ENCODE assay signal across 10 cellular contexts in the genomic region with DNA sequence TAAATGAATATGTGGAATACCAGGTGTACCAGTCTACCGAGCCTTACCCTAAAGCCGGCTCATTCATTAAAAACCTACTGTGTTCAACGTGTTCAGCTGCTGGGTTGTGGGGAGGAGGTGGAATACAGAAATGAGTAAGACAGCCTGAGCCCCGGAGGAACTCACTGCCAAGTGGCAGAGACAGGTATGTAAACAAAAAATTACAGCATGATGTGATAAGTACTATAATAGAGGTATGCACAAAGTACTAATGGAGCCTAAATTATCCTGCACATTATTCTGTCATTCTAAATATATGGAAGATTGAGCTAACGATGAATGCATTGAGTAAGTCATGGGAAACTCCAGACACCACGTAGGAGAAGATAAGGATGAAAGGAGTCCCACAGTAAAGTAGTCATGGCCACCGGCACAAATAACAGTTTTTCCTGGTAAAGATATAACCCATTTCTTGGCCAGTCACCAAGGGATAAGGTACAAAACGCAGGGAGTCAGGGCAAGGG. TPM values are rescaled to one million over a fixed set of nuclear protein-coding genes. Genes with fewer than 3 reads are reported as not detected.
DNase-seq lines count a peak whose midpoint lies in the region; ATAC-seq and TF ChIP-seq lines count a peak whose summit lies in the region.
"Had no signal": no experiment of that assay in that cellular context is flagged by ENCODE, and none has a peak within 500 bp of the region (broad histone marks: within the 10 kb centered on the region; RNA-seq: fewer than 3 reads in every experiment).

No MANE protein-coding gene starts in this region.

- CTCF ChIA-PET in Caco-2 (lab: Charles Lee): no interaction called here

- H3K36me3 ChIP-seq in Caco-2 (ENCODE audit: control insufficient read depth, insufficient read depth, low read length): no peaks in the 10 kb centered on the region

- H3K9me3 Mint-ChIP-seq in chondrocyte (ENCODE audit: low read depth) (no peaks in the 10 kb centered on the region), Caco-2 (ENCODE audit: unreplicated experiment) (peaks cover 11% of the 10 kb centered on the region)

- H3K27ac Mint-ChIP-seq in chondrocyte (ENCODE audit: unreplicated experiment) (no peak overlapping the region), Caco-2 (ENCODE audit: unreplicated experiment) (no peak overlapping the region)
- H3K27ac Mint-ChIP-seq: activated naive CD8-positive, alpha-beta T cell had no signal

- H3K27me3 ChIP-seq in Caco-2 (replicated peaks; ENCODE audit: control insufficient read depth, insufficient read depth, low read length): no peaks in the 10 kb centered on the region

- H3K4me1 Mint-ChIP-seq in chondrocyte (ENCODE audit: low read depth) (no peaks in the 10 kb centered on the region), Caco-2 (ENCODE audit: low read depth, unreplicated experiment) (no peaks in the 10 kb centered on the region)

- no peaks in the 10 kb centered on the region for H3K9me3 ChIP-seq in Caco-2

- no peak for TF ChIP-seq CTCF in GM20000 (IDR thresholded peaks at IDR 0.05; ENCODE audit: extremely low read depth, missing control alignments)
- no peak for TF ChIP-seq CTCF in chondrocyte (IDR thresholded peaks at IDR 0.05)
- no peak for TF ChIP-seq CTCF in Caco-2 (IDR thresholded peaks at IDR 0.05; ENCODE audit: insufficient read depth in 1 of 2, low read depth in 1 of 2, low read length in 1 of 2, severe bottlenecking in 1 of 2, unreplicated experiment in 1 of 2)

- intact Hi-C loops in Caco-2 (cut with micrococcal nuclease; ENCODE audit: unreplicated experiment): no loop called here

- H3K36me3 Mint-ChIP-seq in chondrocyte (ENCODE audit: low read depth) (no peaks in the 10 kb centered on the region), Caco-2 (ENCODE audit: insufficient read depth, unreplicated experiment) (peaks cover 5% of the 10 kb centered on the region)
- H3K36me3 Mint-ChIP-seq: activated naive CD8-positive, alpha-beta T cell had no signal

- H3K4me3 ChIP-seq in Caco-2 (ENCODE audit: low read depth, low read length): no peak overlapping the region

- no peaks in the 10 kb centered on the region for H3K27me3 Mint-ChIP-seq in chondrocyte (ENCODE audit: low read depth)
- H3K27me3 Mint-ChIP-seq in Caco-2 (ENCODE audit: insufficient read depth, unreplicated experiment): no peaks in the 10 kb centered on the region
- H3K27me3 Mint-ChIP-seq: activated naive CD8-positive, alpha-beta T cell had no signal

- POLR2A ChIA-PET in Caco-2 (lab: Charles Lee): no interaction called here

- no peak overlapping the region for H3K4me3 Mint-ChIP-seq in chondrocyte (ENCODE audit: unreplicated experiment)
- H3K4me3 Mint-ChIP-seq in Caco-2 (ENCODE audit: unreplicated experiment): no peak overlapping the region
- H3K4me3 Mint-ChIP-seq: activated naive CD8-positive, alpha-beta T cell had no signal

- H3K4me1 ChIP-seq in Caco-2: no peaks in the 10 kb centered on the region

- ATAC-seq in GM18498 (IDR thresholded peaks at IDR 0.05; ENCODE audit: unreplicated experiment) (peak; percentile 61), HG03558 (IDR thresholded peaks at IDR 0.05; ENCODE audit: extremely low read depth, unreplicated experiment) (peak; percentile 33), esophagus mucosa (peak; percentile 65)

- no TSS peak for BruUV-seq in Caco-2 (replicated peaks; lab: Mats Ljungman, UMichigan)

- DNase-seq in GM20000 (ENCODE audit: low spot score) (peak; percentile 62), SKM-1 (lab: John Stamatoyannopoulos, UW; ENCODE audit: unreplicated experiment) (no peak), chondrocyte (ENCODE audit: low spot score) (no peak), Caco-2 (no peak), nucleus accumbens (lab: John Stamatoyannopoulos, UW) (no peak)
- DNase-seq: islet precursor cell had no signal

RNA-seq across cellular contexts. Expression of a gene that starts 6.9 kb away (rescaled TPM):
- total RNA-seq in esophagus mucosa (0.72 TPM), chondrocyte (0.35 to 1.3 TPM (median 0.77 TPM) in 3 replicates), Caco-2 (2022) (3.0 and 5.2 TPM in 2 replicates)
